Comparison of ENCODE assay signal across 9 cellular contexts in genomic region chr2:172339431-172340010, GRCh38.
DNase-seq lines count a peak whose midpoint lies in the region; ATAC-seq and TF ChIP-seq lines count a peak whose summit lies in the region.
"Had no signal": no experiment of that assay in that cellular context is flagged by ENCODE, and none has a peak within 500 bp of the region (broad histone marks: within the 10 kb centered on the region; RNA-seq: fewer than 3 reads in every experiment).

No MANE protein-coding gene starts in this region.

- intact Hi-C loops in activated naive CD4-positive, alpha-beta T cell treated with anti-CD3 and anti-CD28 coated beads for 36 hours (cut with micrococcal nuclease) = loop anchor here (1.0 to 5.0 kb wide), 2 partner anchors 123 to 167 kb away; no protein-coding TSS in a partner anchor
- intact Hi-C loops in left ventricle myocardium inferior (cut with micrococcal nuclease) = no loop called here

- TF ChIP-seq CTCF in left ventricle myocardium inferior (IDR thresholded peaks at IDR 0.05; ENCODE audit: borderline replicate concordance) = peak; percentile 9

- peaks cover 11% of the 10 kb centered on the region for H3K9me3 ChIP-seq in left ventricle myocardium inferior (replicated peaks)

- peak overlapping the region; percentile 63 for H3K27ac ChIP-seq in left ventricle myocardium inferior (replicated peaks)

- H3K9me3 Mint-ChIP-seq in activated naive CD4-positive, alpha-beta T cell treated with anti-CD3 and anti-CD28 coated beads for 36 hours = peaks cover 10% of the 10 kb centered on the region
- peaks cover 4% of the 10 kb centered on the region for H3K9me3 Mint-ChIP-seq in stimulated activated effector memory CD8-positive, alpha-beta T cell treated with anti-CD3 and anti-CD28 coated beads, Interleukin-12 subunit alpha, Interleukin-12 subunit beta, amount 100 ng/mL, for 72 hours

- no peaks in the 10 kb centered on the region for H3K27me3 Mint-ChIP-seq in activated naive CD4-positive, alpha-beta T cell treated with anti-CD3 and anti-CD28 coated beads for 36 hours (ENCODE audit: low read depth)

- no peaks in the 10 kb centered on the region for H3K36me3 ChIP-seq in left ventricle myocardium inferior

- H3K4me1 Mint-ChIP-seq in activated naive CD4-positive, alpha-beta T cell treated with anti-CD3 and anti-CD28 coated beads for 36 hours (ENCODE audit: low read depth) = peaks cover 21% of the 10 kb centered on the region
- H3K4me1 Mint-ChIP-seq in stimulated activated effector memory CD8-positive, alpha-beta T cell treated with anti-CD3 and anti-CD28 coated beads, Interleukin-12 subunit alpha, Interleukin-12 subunit beta, amount 100 ng/mL, for 72 hours = peaks cover 15% of the 10 kb centered on the region

- H3K4me1 ChIP-seq in left ventricle myocardium inferior = peaks cover 46% of the 10 kb centered on the region

- DNase-seq in activated naive CD4-positive, alpha-beta T cell treated with anti-CD3 and anti-CD28 coated beads for 36 hours = peak; percentile 31
- no peak for DNase-seq in activated naive CD4-positive, alpha-beta T cell treated with Interleukin-2 at 50 U/mL for 16 hours
- DNase-seq in SW480 (ENCODE audit: low spot score) = peak; percentile 68
- no peak for DNase-seq in left ventricle myocardium inferior
- no peak for DNase-seq in stimulated activated effector memory CD8-positive, alpha-beta T cell treated with anti-CD3 and anti-CD28 coated beads, Interleukin-12 subunit alpha, Interleukin-12 subunit beta, amount 100 ng/mL, for 72 hours (ENCODE audit: low spot score in 2 of 2)
- DNase-seq in NOMO-1 treated with dmso at 0.1 percent for 144 hours (lab: John Stamatoyannopoulos, UW; ENCODE audit: unreplicated experiment) = no peak

- no peaks in the 10 kb centered on the region for H3K27me3 ChIP-seq in left ventricle myocardium inferior (ENCODE audit: low read depth)

- H3K27ac Mint-ChIP-seq in activated naive CD4-positive, alpha-beta T cell treated with anti-CD3 and anti-CD28 coated beads for 36 hours = no peak overlapping the region
- peak overlapping the region; percentile 24 for H3K27ac Mint-ChIP-seq in stimulated activated effector memory CD8-positive, alpha-beta T cell treated with anti-CD3 and anti-CD28 coated beads, Interleukin-12 subunit alpha, Interleukin-12 subunit beta, amount 100 ng/mL, for 72 hours

- H3K36me3 Mint-ChIP-seq in activated naive CD4-positive, alpha-beta T cell treated with anti-CD3 and anti-CD28 coated beads for 36 hours (ENCODE audit: low read depth) = peaks cover 3% of the 10 kb centered on the region
- no peaks in the 10 kb centered on the region for H3K36me3 Mint-ChIP-seq in stimulated activated effector memory CD8-positive, alpha-beta T cell treated with anti-CD3 and anti-CD28 coated beads, Interleukin-12 subunit alpha, Interleukin-12 subunit beta, amount 100 ng/mL, for 72 hours

- H3K4me3 ChIP-seq in left ventricle myocardium inferior = no peak overlapping the region

- peak; percentile 32 for ATAC-seq in stimulated activated effector memory CD8-positive, alpha-beta T cell treated with anti-CD3 and anti-CD28 coated beads, Interleukin-12 subunit alpha, Interleukin-12 subunit beta, amount 100 ng/mL, for 72 hours
- ATAC-seq in HG02840 (IDR thresholded peaks at IDR 0.05; ENCODE audit: low FRiP score, unreplicated experiment) (no peak), GM18868 (IDR thresholded peaks at IDR 0.05; ENCODE audit: unreplicated experiment) (no peak)

- CTCF ChIA-PET in activated naive CD4-positive, alpha-beta T cell treated with anti-CD3 and anti-CD28 coated beads for 36 hours (lab: Charles Lee) = interaction anchor here (1.2 to 1.5 kb wide), 2 partner anchors 102 to 122 kb away, joined by 3 to 5 read pairs; no protein-coding TSS in a partner anchor

- H3K4me3 Mint-ChIP-seq in activated naive CD4-positive, alpha-beta T cell treated with anti-CD3 and anti-CD28 coated beads for 36 hours = peak overlapping the region; percentile 60
- H3K4me3 Mint-ChIP-seq in stimulated activated effector memory CD8-positive, alpha-beta T cell treated with anti-CD3 and anti-CD28 coated beads, Interleukin-12 subunit alpha, Interleukin-12 subunit beta, amount 100 ng/mL, for 72 hours = peak overlapping the region; percentile 37
- H3K4me3 Mint-ChIP-seq: neural crest cell had no signal

Comparison
In these comparisons a context has a peak if more than half of its experiments do, and no peak if none do; other contexts are left out.
1. DNase-seq: peak in activated naive CD4-positive, alpha-beta T cell treated with anti-CD3 and anti-CD28 coated beads for 36 hours (single experiment) and SW480 (single experiment); none in activated naive CD4-positive, alpha-beta T cell treated with Interleukin-2 at 50 U/mL for 16 hours (single experiment), left ventricle myocardium inferior (single experiment), stimulated activated effector memory CD8-positive, alpha-beta T cell treated with anti-CD3 and anti-CD28 coated beads, Interleukin-12 subunit alpha, Interleukin-12 subunit beta, amount 100 ng/mL, for 72 hours (0 of 2) and NOMO-1 treated with dmso at 0.1 percent for 144 hours (single experiment).